Comparison of ENCODE assay signal across 16 cellular contexts in the genomic region with DNA sequence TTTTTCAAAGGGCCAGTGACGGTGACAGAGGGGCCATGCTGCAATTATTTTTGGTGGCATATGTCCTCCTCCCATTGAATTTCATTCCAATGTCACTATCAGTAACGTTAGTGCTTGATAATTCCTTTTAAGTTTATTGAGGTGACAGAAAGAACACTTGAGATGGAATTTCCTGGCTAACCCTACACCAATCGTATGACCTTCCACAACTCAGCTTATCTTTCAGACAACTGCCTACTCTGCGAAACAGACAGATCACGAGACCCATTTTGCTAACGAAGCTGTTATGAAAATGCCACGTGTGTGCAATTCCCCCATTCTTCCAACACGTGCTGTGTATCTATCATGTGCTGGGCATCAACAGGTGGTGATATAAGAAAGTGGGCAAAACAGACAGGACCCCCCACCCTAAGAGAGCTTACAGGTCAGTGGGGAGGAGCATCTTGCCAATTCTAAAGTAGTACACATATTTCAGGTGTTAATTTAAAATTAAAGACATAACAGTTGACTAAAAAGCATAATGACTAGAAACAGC.
"Had no signal": no experiment of that assay in that cellular context is flagged by ENCODE, and none has a peak within 500 bp of the region (broad histone marks: within the 10 kb centered on the region; RNA-seq: fewer than 3 reads in every experiment).

No MANE protein-coding gene starts in this region.

- H3K36me3 ChIP-seq: neural progenitor cell, vagina had no signal

- H3K27ac Mint-ChIP-seq: neural progenitor cell had no signal

- DNase-seq: activated CD4-positive, CD25-positive, alpha-beta regulatory T cell treated with anti-CD3 and anti-CD28 coated beads, Interleukin-2, amount 50 U/mL, for 72 hours; brain microvascular endothelial cell; cerebellar nuclear complex; effector CD8-positive, alpha-beta T cell; esophagus squamous epithelium; hypothalamus; mesendoderm; psoas muscle; SHP77 treated with DMSO at 0.1 percent for 48 hours; substantia nigra; T-helper 1 cell had no signal

- H3K9me3 ChIP-seq: esophagus squamous epithelium, psoas muscle, tibial nerve, vagina had no signal

- H3K36me3 Mint-ChIP-seq: neural progenitor cell had no signal

- H3K9me3 Mint-ChIP-seq: neural progenitor cell had no signal

- H3K4me3 ChIP-seq: esophagus squamous epithelium, neural progenitor cell, psoas muscle, tibial nerve, vagina had no signal

- H3K4me2 ChIP-seq: neural progenitor cell had no signal

- ATAC-seq: psoas muscle, sciatic nerve, SK-N-SH treated with all-trans-retinoic acid at 6 μM for 48 hours had no signal

- H3K27ac ChIP-seq: brain microvascular endothelial cell, esophagus squamous epithelium, neural progenitor cell, psoas muscle, tibial nerve, vagina had no signal

- H3K27me3 ChIP-seq: brain microvascular endothelial cell, esophagus squamous epithelium, neural progenitor cell, tibial nerve, vagina had no signal

- H3K4me3 Mint-ChIP-seq: neural progenitor cell had no signal

- H3K4me1 ChIP-seq: esophagus squamous epithelium, neural progenitor cell, psoas muscle, tibial nerve, vagina had no signal

- H3K9ac ChIP-seq: neural progenitor cell had no signal
